In genomic region chr14:54565236-54566151, GRCh38 we compare ENCODE assay signal across 8 cellular contexts. TPM values are rescaled to one million over a fixed set of nuclear protein-coding genes. Genes with fewer than 3 reads are reported as not detected.
DNase-seq lines count a peak whose midpoint lies in the region; ATAC-seq and TF ChIP-seq lines count a peak whose summit lies in the region.

No MANE protein-coding gene starts in this region.

- 1% methylated on average over 40 to 68 of the region's 86 CpGs for WGBS in lower leg skin, 2 donors

- intact Hi-C loops in dorsolateral prefrontal cortex (cut with DNase I) (loop anchor here (1.0 to 10.0 kb wide), 7 partner anchors 51 to 239 kb away; partner anchors contain the start of gene CGRRF1 (in 1 of the 2)), lower leg skin (cut with DNase I; ENCODE audit: low total_unique reads) (loop anchor here (10.0 kb wide), 1 partner anchor 129 kb away; no protein-coding TSS in a partner anchor)

- peak overlapping the region; percentile 54 to 98 (median 82) for H3K4me3 ChIP-seq in dorsolateral prefrontal cortex
- H3K4me3 ChIP-seq in lower leg skin (ENCODE audit: low read depth, poor library complexity, severe bottlenecking), result peak overlapping the region; percentile 53

- H3K27me3 ChIP-seq in dorsolateral prefrontal cortex, result no peaks in the 10 kb centered on the region

- peak in 35 of 56 donors; percentile 2 to 52 (median 33) for TF ChIP-seq CTCF in dorsolateral prefrontal cortex (IDR thresholded peaks at IDR 0.05 in 54 of 56, conservative IDR thresholded peaks at IDR 0.05 in 2 of 56; ENCODE audit: low read depth in 1 of 56, partially characterized antibody in 56 of 56)
- TF ChIP-seq CTCF in lower leg skin (IDR thresholded peaks at IDR 0.05), result no peak

- ATAC-seq in GM18867 (IDR thresholded peaks at IDR 0.05; ENCODE audit: unreplicated experiment) (peak; percentile 59), HG03064 (IDR thresholded peaks at IDR 0.05; ENCODE audit: low read depth, unreplicated experiment) (peak; percentile 39)

- TF ChIP-seq POLR2A in lower leg skin (IDR thresholded peaks at IDR 0.05), result peak in 1 of 2 donors; percentile 23

- peak; percentile 91 for DNase-seq in AG08395 (ENCODE audit: low spot score)
- peak; percentile 46 for DNase-seq in NCI-H2227 treated with DMSO at 0.1 percent for 48 hours (lab: John Stamatoyannopoulos, UW)
- peak; percentile 69 to 72 for DNase-seq in activated CD4-positive, alpha-beta T cell treated with anti-CD3 and anti-CD28 coated beads, Interleukin-2, amount 50 U/mL, for 48 hours
- peak; percentile 81 to 93 (median 91) for DNase-seq in dorsolateral prefrontal cortex
- DNase-seq in lower leg skin (ENCODE audit: low spot score in 2 of 2), result peak; percentile 92 to 99
- peak; percentile 70 to 86 for DNase-seq in stimulated activated CD4-positive, alpha-beta T cell treated with anti-CD3 and anti-CD28 coated beads, Interleukin-4, amount 100 ng/mL, for 4 hours

- peak overlapping the region; percentile 74 to 99 (median 94) for H3K27ac ChIP-seq in dorsolateral prefrontal cortex

RNA-seq across cellular contexts. Expression of gene SAMD4A, which starts 1.4 kb away (rescaled TPM):
- total RNA-seq in dorsolateral prefrontal cortex (100 to 1,000 TPM in 2 of 120 experiments, 10 to 100 TPM in 118; 28.4 to 174 (median 49.6) TPM), lower leg skin (10 to 100 TPM in 3 of 4 donors, 1 to 10 TPM in 1; 7.9 to 18.7 (median 14.4) TPM)

RNA-seq across cellular contexts. Expression of gene CGRRF1, which starts 55.8 kb away (rescaled TPM):
- 10 to 100 TPM; 18.9 to 43.4 (median 28.9) TPM for total RNA-seq in dorsolateral prefrontal cortex
- 10 to 100 TPM in 2 of 4 donors, 1 to 10 TPM in 2; 5.7 to 14.0 (median 10.2) TPM for total RNA-seq in lower leg skin

Comparison
In these comparisons a context has a peak if more than half of its experiments do, and no peak if none do; other contexts are left out.
1. Peak in every context shown above with its lines: DNase-seq, ATAC-seq, H3K4me3 ChIP-seq and H3K27ac ChIP-seq.
2. CTCF ChIP-seq: peak in dorsolateral prefrontal cortex (35 of 56); none in lower leg skin (0 of 3).